ENCODE assay signal across 1 cellular context in genomic region chr1:32774950-32775634, GRCh38.
TF ChIP-seq lines count a peak whose summit lies in the region.

No MANE protein-coding gene starts in this region.

TF ChIP-seq in SK-N-SH, 30 proteins besides CTCF, POLR2A, EP300 and RAD21 (continued from another document):
- no peak for TF ChIP-seq MEF2A (IDR thresholded peaks at IDR 0.05; ENCODE audit: borderline replicate concordance, low read depth)
- TF ChIP-seq POLR2AphosphoS5 (IDR thresholded peaks at IDR 0.05; ENCODE audit: low read depth, low read length): no peak
- no peak for TF ChIP-seq USF2 (IDR thresholded peaks at IDR 0.05; ENCODE audit: borderline replicate concordance, low read depth, low read length)
- peak; percentile 20; the same call in 1 of the 2 replicates for TF ChIP-seq RXRA (IDR thresholded peaks at IDR 0.05; ENCODE audit: borderline replicate concordance, low read depth)
- TF ChIP-seq FOXJ3 (CRISPR knock-in tag; IDR thresholded peaks at IDR 0.05): no peak
- TF ChIP-seq ZBTB33 (IDR thresholded peaks at IDR 0.05; ENCODE audit: borderline replicate concordance, low read depth): no peak
- no peak; the same call in 1 of the 2 replicates for TF ChIP-seq YY1 (IDR thresholded peaks at IDR 0.05; ENCODE audit: low read depth)
- TF ChIP-seq TCF12 (IDR thresholded peaks at IDR 0.05): no peak
- no peak for TF ChIP-seq GABPA (IDR thresholded peaks at IDR 0.05; ENCODE audit: low read depth)
- TF ChIP-seq ELF1 (IDR thresholded peaks at IDR 0.05): no peak
- peak; percentile 16; the same call in 1 of the 2 replicates for TF ChIP-seq FOSL2 (IDR thresholded peaks at IDR 0.05; ENCODE audit: borderline replicate concordance, low read depth)
- peak; percentile 80 for TF ChIP-seq NFIC (IDR thresholded peaks at IDR 0.05; ENCODE audit: borderline replicate concordance)
- TF ChIP-seq TEAD4 (IDR thresholded peaks at IDR 0.05; ENCODE audit: borderline replicate concordance, insufficient read depth): no peak; the same call in 1 of the 2 replicates
- TF ChIP-seq MAX (IDR thresholded peaks at IDR 0.05; ENCODE audit: low read depth): no peak; the same call in 1 of the 2 replicates
- TF ChIP-seq RFX5 (IDR thresholded peaks at IDR 0.05; ENCODE audit: low read length): no peak
- TF ChIP-seq EZH2phosphoT487 (IDR thresholded peaks at IDR 0.05; ENCODE audit: borderline replicate concordance, low read depth): no peak
- TF ChIP-seq REST (IDR thresholded peaks at IDR 0.05; ENCODE audit: low read depth, low read length): no peak
- no peak for TF ChIP-seq CHD2 (IDR thresholded peaks at IDR 0.05; ENCODE audit: low read length, partially characterized antibody)
- TF ChIP-seq RCOR1 (IDR thresholded peaks at IDR 0.05; ENCODE audit: low read length): no peak
- peak; percentile 50; the same call in 1 of the 2 replicates for TF ChIP-seq PBX3 (IDR thresholded peaks at IDR 0.05)
- TF ChIP-seq SMC3 (IDR thresholded peaks at IDR 0.05; ENCODE audit: low read depth, low read length): no peak
- peak; percentile 14; the same call in 1 of the 2 replicates for TF ChIP-seq JUND (IDR thresholded peaks at IDR 0.05)
- TF ChIP-seq TAF1 (IDR thresholded peaks at IDR 0.05; ENCODE audit: borderline replicate concordance, low read depth, low read length): no peak
- no peak for TF ChIP-seq GATA2 (CRISPR knock-in tag; IDR thresholded peaks at IDR 0.05)
- TF ChIP-seq NRF1 (IDR thresholded peaks at IDR 0.05; ENCODE audit: low read depth, low read length): no peak
- peak; percentile 41; the same call in 1 of the 2 replicates for TF ChIP-seq MXI1 (IDR thresholded peaks at IDR 0.05; ENCODE audit: low read depth, low read length)
- no peak for TF ChIP-seq USF1 (IDR thresholded peaks at IDR 0.05; ENCODE audit: borderline replicate concordance, low read depth)
- no peak for TF ChIP-seq IRF3 (IDR thresholded peaks at IDR 0.05; ENCODE audit: low read depth, low read length)
- no peak for TF ChIP-seq FOXM1 (IDR thresholded peaks at IDR 0.05; ENCODE audit: low read depth)
TF ChIP-seq in SK-N-SH: peak in this region for 6.
